In genomic region chr13:107518780-107519179, GRCh38 we compare ENCODE assay signal across 15 cellular contexts.
DNase-seq lines count a peak whose midpoint lies in the region; ATAC-seq and TF ChIP-seq lines count a peak whose summit lies in the region.
"Had no signal": no experiment of that assay in that cellular context is flagged by ENCODE, and none has a peak within 500 bp of the region (broad histone marks: within the 10 kb centered on the region; RNA-seq: fewer than 3 reads in every experiment).

No MANE protein-coding gene starts in this region.

- H3F3A ChIP-seq in GM23248 (ENCODE audit: insufficient read depth) = peaks cover 6% of the 10 kb centered on the region; the same call in 1 of the 2 replicates

- no peaks in the 10 kb centered on the region for H3K36me3 ChIP-seq in GM23248 (ENCODE audit: low read depth)
- H3K36me3 ChIP-seq: HAP-1, Peyer's patch, SJSA1 had no signal

- no peaks in the 10 kb centered on the region for H3K4me1 ChIP-seq in GM23248 (ENCODE audit: insufficient read depth)
- H3K4me1 ChIP-seq: HAP-1, Peyer's patch had no signal

- TF ChIP-seq CTCF in epithelial cell of esophagus (IDR thresholded peaks at IDR 0.05; ENCODE audit: insufficient read depth, low read depth, low read length, missing control alignments) = no peak

- no peaks in the 10 kb centered on the region for H3K9me2 ChIP-seq in GM23248 (ENCODE audit: insufficient read depth)

- H3K4me3 ChIP-seq in GM23248 (no peak overlapping the region), epithelial cell of esophagus (ENCODE audit: low read length) (no peak overlapping the region)
- H3K4me3 ChIP-seq: HAP-1, Peyer's patch, SJSA1 had no signal

- no peaks in the 10 kb centered on the region for H4K20me1 ChIP-seq in GM23248 (ENCODE audit: insufficient read depth)

- no peak overlapping the region for H3K27ac ChIP-seq in GM23248
- H3K27ac ChIP-seq: Peyer's patch, SJSA1 had no signal

- WGBS in GM23248 (ENCODE audit: low coverage in 1 of 2, low lambda C conversion rate in 2 of 2, missing lambda C conversion rate in 2 of 2), 2 experiments = 80 to 86% methylated on average over 4 of the region's 4 CpGs

- in situ Hi-C loops in GM23248 (cut with MboI) = no loop called here

- peak; percentile 7 for DNase-seq in GM23248
- DNase-seq in HT1080 (ENCODE audit: low read depth) = peak; percentile 36
- peak; percentile 22 for DNase-seq in epithelial cell of esophagus (ENCODE audit: low read depth)
- peak; percentile 68 for DNase-seq in renal cortical epithelial cell (ENCODE audit: low read depth)
- no peak for DNase-seq in activated CD8-positive, alpha-beta memory T cell treated with anti-CD3 and anti-CD28 coated beads, Interleukin-2, amount 50 U/mL, for 48 hours
- no peak for DNase-seq in NCI-H1417 treated with DMSO at 0.1 percent for 48 hours (lab: John Stamatoyannopoulos, UW)
- DNase-seq: BE2C, NCI-H1417, NCI-H187, NCI-H524, Peyer's patch, T-helper 1 cell had no signal

- no peak for ATAC-seq in GM21423 (IDR thresholded peaks at IDR 0.05; ENCODE audit: unreplicated experiment)

- no peaks in the 10 kb centered on the region for H3K27me3 ChIP-seq in GM23248 (replicated peaks; ENCODE audit: insufficient read depth)
- H3K27me3 ChIP-seq: BE2C, Peyer's patch, SJSA1 had no signal

- peaks cover 9% of the 10 kb centered on the region; the same call in 1 of the 2 replicates for H3K79me2 ChIP-seq in GM23248 (ENCODE audit: insufficient read depth)

- no peak overlapping the region for H3K4me2 ChIP-seq in GM23248 (ENCODE audit: unreplicated experiment)

- no peak overlapping the region for H3K9ac ChIP-seq in GM23248

- no peaks in the 10 kb centered on the region for H3K9me3 ChIP-seq in GM23248 (ENCODE audit: low read depth)
- H3K9me3 ChIP-seq: BE2C, HAP-1, Peyer's patch, SJSA1 had no signal

- H2AFZ ChIP-seq in GM23248 = no peak overlapping the region

Comparison
In these comparisons a context has a peak if more than half of its experiments do, and no peak if none do; other contexts are left out.
1. DNase-seq: peak in GM23248 (single experiment), HT1080 (single experiment), epithelial cell of esophagus (single experiment) and renal cortical epithelial cell (single experiment); none in activated CD8-positive, alpha-beta memory T cell treated with anti-CD3 and anti-CD28 coated beads, Interleukin-2, amount 50 U/mL, for 48 hours (single experiment) and NCI-H1417 treated with DMSO at 0.1 percent for 48 hours (single experiment).